In the genomic region with DNA sequence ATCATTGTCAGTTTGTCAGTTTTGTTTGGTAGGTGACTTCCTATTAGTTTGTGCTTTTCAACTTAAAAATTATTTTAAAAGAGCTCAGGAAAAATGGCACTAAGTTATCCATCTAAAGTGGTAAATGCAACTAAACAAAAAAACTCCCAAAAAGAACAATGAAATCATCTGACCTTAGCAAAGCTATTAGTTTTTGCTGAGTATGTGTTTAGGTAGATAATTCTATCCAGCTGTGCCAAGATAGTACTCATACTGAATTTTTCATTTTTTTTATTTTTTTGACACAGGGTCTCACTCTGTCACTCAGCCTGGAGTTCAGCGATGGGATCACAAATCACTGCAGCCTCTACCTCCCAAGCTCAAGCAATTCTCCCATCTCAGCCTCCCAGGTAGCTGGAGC, we compare ENCODE assay signal across 8 cellular contexts.
"Had no signal": no experiment of that assay in that cellular context is flagged by ENCODE, and none has a peak within 500 bp of the region (broad histone marks: within the 10 kb centered on the region; RNA-seq: fewer than 3 reads in every experiment).

No MANE protein-coding gene starts in this region.

- ATAC-seq: GM12878 had no signal

- H3K4me3 ChIP-seq: GM12878 had no signal

- FAIRE-seq: G401.6, GM12878, GM12891, GM12892, GM18507, GM19239 had no signal

- DNase-seq: GDM1, GF-D8 had no signal
